ENCODE assay signal across 10 cellular contexts in the genomic region with DNA sequence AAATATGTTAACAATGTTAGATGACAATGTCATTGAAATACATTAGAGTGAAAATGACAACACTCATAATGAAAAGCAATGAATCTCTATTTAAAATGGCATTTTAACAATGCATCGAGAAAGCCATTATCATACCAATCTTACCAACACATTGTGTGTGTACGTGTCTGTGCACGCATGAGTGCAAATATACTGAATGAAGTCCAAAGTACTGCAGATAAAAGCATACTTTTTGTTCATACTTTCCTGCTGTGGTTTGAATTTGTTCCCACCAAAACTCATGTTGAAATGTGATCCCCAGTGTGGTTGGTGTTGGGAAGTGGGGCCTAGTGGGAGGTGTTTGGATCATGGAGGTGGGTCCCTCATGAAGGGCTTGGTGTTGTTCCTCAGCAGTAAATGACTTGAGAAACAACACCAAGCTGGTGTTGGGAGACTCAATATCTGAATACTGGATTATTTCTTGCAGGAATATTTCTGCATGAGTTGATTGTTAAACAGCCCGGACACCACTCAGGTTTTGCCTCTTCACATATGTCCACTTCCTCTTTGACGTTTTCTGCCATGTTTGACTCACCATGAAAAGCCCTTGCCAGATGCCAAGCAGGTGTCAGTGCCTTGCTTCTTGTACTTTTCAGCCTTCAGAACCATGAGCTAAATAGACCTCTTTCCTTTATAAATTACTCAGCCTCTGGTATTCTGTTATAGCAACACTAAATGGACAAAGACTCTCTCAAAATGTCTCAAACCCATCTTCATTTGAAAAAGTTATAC. TPM values are rescaled to one million over a fixed set of nuclear protein-coding genes. Genes with fewer than 3 reads are reported as not detected.
DNase-seq lines count a peak whose midpoint lies in the region; ATAC-seq and TF ChIP-seq lines count a peak whose summit lies in the region.
"Had no signal": no experiment of that assay in that cellular context is flagged by ENCODE, and none has a peak within 500 bp of the region (broad histone marks: within the 10 kb centered on the region; RNA-seq: fewer than 3 reads in every experiment).

No MANE protein-coding gene starts in this region.

- peak; percentile 43 for DNase-seq in RWPE1 (ENCODE audit: low spot score)
- DNase-seq in non-pigmented ciliary epithelial cell (ENCODE audit: low read depth): peak; percentile 70
- DNase-seq in 8988T: no peak
- no peak for DNase-seq in thyroid gland
- DNase-seq in left lung: no peak
- no peak for DNase-seq in GM19240 (ENCODE audit: insufficient read length, low spot score)
- DNase-seq: activated CD8-positive, alpha-beta T cell treated with anti-CD3 and anti-CD28 coated beads for 36 hours; HCEC 1CT had no signal

- no peak overlapping the region for H3K4me3 ChIP-seq in thyroid gland (replicated peaks in 1 of 3)
- H3K4me3 ChIP-seq in left lung: no peak overlapping the region

- ATAC-seq in GM18861 (IDR thresholded peaks at IDR 0.05; ENCODE audit: unreplicated experiment) (peak; percentile 27), HG03066 (IDR thresholded peaks at IDR 0.05; ENCODE audit: low read depth, unreplicated experiment) (peak; percentile 29), left lung (no peak)
- ATAC-seq: activated CD8-positive, alpha-beta T cell treated with anti-CD3 and anti-CD28 coated beads for 36 hours had no signal

- CTCF ChIA-PET in RWPE1 (lab: Yijun Ruan, JAX): no interaction called here

- peaks cover 9 to 13% of the 10 kb centered on the region in 2 donors for H3K4me1 ChIP-seq in thyroid gland
- H3K4me1 ChIP-seq in left lung: no peaks in the 10 kb centered on the region

- H3K9me3 ChIP-seq in thyroid gland (no peaks in the 10 kb centered on the region), left lung (no peaks in the 10 kb centered on the region)

- H3K36me3 ChIP-seq in thyroid gland (no peaks in the 10 kb centered on the region), left lung (no peaks in the 10 kb centered on the region)

- WGBS in thyroid gland, 2 donors: 60 to 62% methylated on average over 5 of the region's 5 CpGs

- intact Hi-C loops in thyroid gland (cut with DNase I): no loop called here
- intact Hi-C loops in left lung (cut with DNase I): no loop called here

- peak overlapping the region; percentile 19; the same call in 1 of the 2 replicates for H3K27ac ChIP-seq in RWPE1
- no peak overlapping the region for H3K27ac ChIP-seq in thyroid gland
- no peak overlapping the region for H3K27ac ChIP-seq in left lung

- POLR2A ChIA-PET in RWPE1 (lab: Yijun Ruan, JAX; ENCODE audit: low non-redundant PET): no interaction called here

- TF ChIP-seq CTCF in RWPE1 (conservative IDR thresholded peaks at IDR 0.05; ENCODE audit: low read depth) (no peak), thyroid gland (IDR thresholded peaks at IDR 0.05) (no peak), left lung (IDR thresholded peaks at IDR 0.05) (no peak)

- H3K27me3 ChIP-seq in thyroid gland: no peaks in the 10 kb centered on the region
- H3K27me3 ChIP-seq in left lung: no peaks in the 10 kb centered on the region

- no peak for TF ChIP-seq POLR2A in thyroid gland (IDR thresholded peaks at IDR 0.05)

RNA-seq across cellular contexts. Expression of a gene that starts 24.5 kb away (rescaled TPM):
- total RNA-seq in thyroid gland (1 to 10 TPM; 2.6 to 7.7 (median 3.6) TPM), left lung (10 to 100 TPM; 28.5 to 36.2 TPM)

Comparison
In these comparisons a context has a peak if more than half of its experiments do, and no peak if none do; other contexts are left out.
1. DNase-seq: peak in RWPE1 (single experiment) and non-pigmented ciliary epithelial cell (single experiment); none in 8988T (single experiment), thyroid gland (0 of 2), left lung (0 of 2) and GM19240 (single experiment).